ENCODE assay signal across 16 cellular contexts in the genomic region with DNA sequence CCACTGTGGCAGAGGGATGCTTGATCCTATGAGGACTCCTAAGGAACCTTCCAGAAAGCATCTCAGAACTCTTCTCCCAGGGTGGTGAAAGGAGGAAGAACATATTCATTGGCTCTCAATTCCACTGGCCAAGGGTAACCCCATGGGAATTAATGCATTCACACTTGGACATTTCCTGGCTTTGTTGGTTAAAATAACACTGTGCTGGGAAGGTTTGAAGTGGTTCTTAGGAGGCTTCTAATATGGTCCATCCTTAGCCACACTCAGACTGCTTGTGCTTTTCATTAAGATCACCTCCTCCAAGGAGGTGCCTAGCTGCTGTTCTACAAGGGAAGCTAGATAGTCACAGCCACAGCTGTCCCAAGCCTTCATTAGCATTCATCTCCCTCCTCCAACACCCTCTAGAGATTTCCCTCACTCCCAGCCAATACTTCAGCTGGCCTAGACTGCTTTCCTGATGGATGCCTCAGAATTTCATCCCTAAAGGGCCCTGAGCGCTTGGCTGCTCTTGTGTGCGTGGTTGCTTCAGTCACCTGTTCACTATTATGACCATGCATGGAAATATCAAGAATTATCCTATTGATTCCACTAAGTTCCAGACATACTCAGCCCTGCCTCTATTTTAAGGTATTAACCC.
"Had no signal": no experiment of that assay in that cellular context is flagged by ENCODE, and none has a peak within 500 bp of the region (broad histone marks: within the 10 kb centered on the region; RNA-seq: fewer than 3 reads in every experiment).

No MANE protein-coding gene starts in this region.

- ATAC-seq: activated CD8-positive, alpha-beta T cell treated with anti-CD3 and anti-CD28 coated beads, Interleukin-2, amount 10 ng/mL, durations not matched to agents 7 days and 5 days; psoas muscle; stimulated activated effector memory CD8-positive, alpha-beta T cell treated with anti-CD3 and anti-CD28 coated beads, Interleukin-12 subunit alpha, Interleukin-12 subunit beta, amount 100 ng/mL, for 72 hours had no signal

- H3K4me3 ChIP-seq: adrenal gland, coronary artery, esophagus squamous epithelium, psoas muscle, sigmoid colon, uterus had no signal

- DNase-seq: activated B cell treated with CpG ODN at 0.5 μM for 24 hours; activated CD4-positive, alpha-beta T cell treated with anti-CD3 and anti-CD28 coated beads for 48 hours; activated CD8-positive, alpha-beta memory T cell treated with anti-CD3 and anti-CD28 coated beads, Interleukin-2, amount 50 U/mL, for 4 hours; activated CD8-positive, alpha-beta T cell treated with anti-CD3 and anti-CD28 coated beads, Interleukin-2, amount 10 ng/mL, durations not matched to agents 7 days and 5 days; activated effector memory CD4-positive, alpha-beta T cell treated with anti-CD3 and anti-CD28 coated beads, Interleukin-2, amount 50 U/mL, for 16 hours; activated T-cell treated with anti-CD3 and anti-CD28 coated beads, Interleukin-2, amount 50 U/mL, for 48 hours; adrenal gland; caudate nucleus; effector CD4-positive, alpha-beta T cell; esophagus squamous epithelium; hippocampal formation; psoas muscle; sigmoid colon; uterus had no signal
